8 cellular contexts compared by ENCODE assay signal in genomic region chr5:14108170-14108996, GRCh38. TPM values are rescaled to one million over a fixed set of nuclear protein-coding genes. Genes with fewer than 3 reads are reported as not detected.
DNase-seq lines count a peak whose midpoint lies in the region; TF ChIP-seq lines count a peak whose summit lies in the region.

No MANE protein-coding gene starts in this region.

- H3K9me3 ChIP-seq in H9 (ENCODE audit: control insufficient read depth, low read depth, low read length) (no peaks in the 10 kb centered on the region), Karpas-422 (ENCODE audit: low read length) (no peaks in the 10 kb centered on the region), SJSA1 (replicated peaks) (no peaks in the 10 kb centered on the region; the same call in 1 of the 2 replicates), duodenal mucosa (ENCODE audit: control insufficient read depth in 1 of 2, low read length in 2 of 2) (no peaks in the 10 kb centered on the region)

- H2BK15ac ChIP-seq in H9 (ENCODE audit: low read depth, low read length), result no peak overlapping the region

- H2BK120ac ChIP-seq in H9 (ENCODE audit: low read depth, low read length, poor library complexity, severe bottlenecking), result no peak overlapping the region

- H3K36me3 ChIP-seq in Karpas-422 (ENCODE audit: insufficient read depth, low read length), result no peaks in the 10 kb centered on the region
- no peaks in the 10 kb centered on the region for H3K36me3 ChIP-seq in SJSA1
- H3K36me3 ChIP-seq in duodenal mucosa (ENCODE audit: control insufficient read depth in 1 of 2, insufficient read depth in 2 of 2, low read length in 2 of 2), result no peaks in the 10 kb centered on the region

- WGBS in H9 (ENCODE audit: extremely low coverage, insufficient read length, low lambda C conversion rate), result no CpG with 5 or more reads among the region's 21 CpGs
- WGBS in lower leg skin, 2 donors, result 38 to 42% methylated on average over 21 of the region's 21 CpGs

- H3K9me2 ChIP-seq in Karpas-422 (replicated peaks; ENCODE audit: insufficient read depth, low read length), result no peaks in the 10 kb centered on the region

- H3K23me2 ChIP-seq in H9 (ENCODE audit: insufficient read length, low read depth, low read length, poor library complexity, severe bottlenecking), result peaks cover 3% of the 10 kb centered on the region

- H3K4me1 ChIP-seq in H9 (ENCODE audit: insufficient read depth, low read length) (0 out of 2 replicates have a peak, but pooled peaks cover 3% of the 10 kb centered on the region), Karpas-422 (ENCODE audit: low read length) (peaks cover 8% of the 10 kb centered on the region), SJSA1 (replicated peaks) (peaks cover 49% of the 10 kb centered on the region), duodenal mucosa (ENCODE audit: control insufficient read depth in 1 of 2, insufficient read depth in 2 of 2, low read length in 2 of 2) (peaks cover 7 to 8% of the 10 kb centered on the region in 2 donors)

- H4K91ac ChIP-seq in H9 (ENCODE audit: insufficient read length, low read depth, low read length), result no peak overlapping the region

- DNase-seq in GM04503 (ENCODE audit: low read depth), result peak; percentile 31
- peak; percentile 71 for DNase-seq in H9
- DNase-seq in Karpas-422, result peak; percentile 76
- DNase-seq in SJSA1 (ENCODE audit: low read depth in 1 of 2, low spot score in 2 of 2), result peak; percentile 80 to 81
- DNase-seq in lower leg skin (ENCODE audit: low spot score in 2 of 2), result peak; percentile 45 to 89
- peak; percentile 70 for DNase-seq in superior temporal gyrus (ENCODE audit: extremely low spot score)

- H3K4me2 ChIP-seq in H9 (ENCODE audit: insufficient read depth, insufficient read length, low read length) (peak overlapping the region; percentile 41), Karpas-422 (ENCODE audit: low read depth, low read length, poor library complexity, severe bottlenecking) (no peak overlapping the region)

- H3K9me3 Mint-ChIP-seq in H9, result peaks cover 2 to 4% of the 10 kb centered on the region in 2 experiments; a peak in 2 of 5 replicates

- H3K14ac ChIP-seq in H9 (ENCODE audit: insufficient read depth, low read length), result no peak overlapping the region; the same call in 1 of the 2 replicates

- H3K79me2 ChIP-seq in H9 (ENCODE audit: insufficient read depth, low read length) (no peaks in the 10 kb centered on the region), Karpas-422 (ENCODE audit: low read length) (no peaks in the 10 kb centered on the region)

- H3K9ac ChIP-seq in H9 (ENCODE audit: extremely low read depth, insufficient read length, low read length) (no peak overlapping the region), Karpas-422 (ENCODE audit: low read length) (no peak overlapping the region), duodenal mucosa (ENCODE audit: low read depth in 1 of 2, low read length in 2 of 2) (no peak overlapping the region)

- H3K18ac ChIP-seq in H9 (ENCODE audit: insufficient read length, low read depth, low read length), result peak overlapping the region; percentile 76

- H3K23ac ChIP-seq in H9 (ENCODE audit: insufficient read length, low read depth, low read length), result no peak overlapping the region

- no peak overlapping the region for H2BK12ac ChIP-seq in H9 (ENCODE audit: insufficient read length, low read depth, low read length)

- peaks cover 4% of the 10 kb centered on the region; the same call in 1 of the 2 replicates for H3K27me3 ChIP-seq in H9 (ENCODE audit: insufficient read depth, low read length)
- H3K27me3 ChIP-seq in Karpas-422 (ENCODE audit: low read length), result no peaks in the 10 kb centered on the region
- no peaks in the 10 kb centered on the region for H3K27me3 ChIP-seq in SJSA1 (replicated peaks)
- H3K27me3 ChIP-seq in duodenal mucosa (ENCODE audit: control insufficient read depth in 1 of 2, insufficient read depth in 2 of 2, low read length in 2 of 2), result no peaks in the 10 kb centered on the region

- no peak overlapping the region for H3T11ph ChIP-seq in H9 (ENCODE audit: low read length)

- no peak overlapping the region for H3K4ac ChIP-seq in H9 (ENCODE audit: low read depth, low read length)

- H3K4me3 Mint-ChIP-seq in H9, result peak overlapping the region; percentile 68 to 70

- H3K27ac ChIP-seq in 22Rv1 (no peak overlapping the region), H9 (ENCODE audit: insufficient read length, low read depth, low read length) (no peak overlapping the region), Karpas-422 (ENCODE audit: low read length) (no peak overlapping the region), SJSA1 (peak overlapping the region; percentile 58), duodenal mucosa (ENCODE audit: low read depth, low read length) (no peak overlapping the region)

- no peak overlapping the region for H4K8ac ChIP-seq in H9 (replicated peaks; ENCODE audit: insufficient read length, low read depth, low read length)

- H2BK5ac ChIP-seq in H9 (ENCODE audit: insufficient read length, low read length), result no peak overlapping the region

- intact Hi-C loops in lower leg skin (cut with DNase I; ENCODE audit: low total_unique reads), result no loop called here

- no peak overlapping the region for H2BK20ac ChIP-seq in H9 (ENCODE audit: low read depth, low read length, poor library complexity, severe bottlenecking)

- H3K27ac Mint-ChIP-seq in H9, result peak overlapping the region in 2 of 3 experiments; percentile 49 to 92; a peak in 4 of 7 replicates

- H3K4me3 ChIP-seq in Karpas-422 (ENCODE audit: low read length) (no peak overlapping the region), SJSA1 (no peak overlapping the region), duodenal mucosa (ENCODE audit: low read depth in 1 of 2, low read length in 2 of 2) (peak overlapping the region; percentile 52 to 57), lower leg skin (ENCODE audit: low read depth, poor library complexity, severe bottlenecking) (no peak overlapping the region)

- peaks cover 0 to 4% (median 0%) of the 10 kb centered on the region in 3 experiments; a peak in 2 of 7 replicates for H3K36me3 Mint-ChIP-seq in H9 (ENCODE audit: insufficient read depth in 1 of 3, low read depth in 3 of 3)

- no peak for TF ChIP-seq POLR2A in lower leg skin (IDR thresholded peaks at IDR 0.05)

- no peak overlapping the region for H4K5ac ChIP-seq in H9 (ENCODE audit: insufficient read length, low read depth, low read length)

- no peak overlapping the region for H2AK5ac ChIP-seq in H9 (ENCODE audit: insufficient read length, low read length)

- TF ChIP-seq CTCF in 22Rv1 (IDR thresholded peaks at IDR 0.05), result peak; percentile 88
- peak; percentile 78 for TF ChIP-seq CTCF in H9 (conservative IDR thresholded peaks at IDR 0.05)
- TF ChIP-seq CTCF in lower leg skin (IDR thresholded peaks at IDR 0.05), result peak in 1 of 3 donors; percentile 32

- peaks cover 16% of the 10 kb centered on the region for H3K27me3 Mint-ChIP-seq in H9 (ENCODE audit: low read depth)

- no peak overlapping the region for H2AFZ ChIP-seq in H9 (ENCODE audit: low read length)
- no peak overlapping the region for H2AFZ ChIP-seq in Karpas-422 (ENCODE audit: low read length)

- H3K56ac ChIP-seq in H9 (ENCODE audit: insufficient read length, low read depth, low read length), result no peak overlapping the region

- no peaks in the 10 kb centered on the region for H3K79me1 ChIP-seq in H9 (ENCODE audit: insufficient read depth, low read depth, low read length, poor library complexity, severe bottlenecking)

- no peaks in the 10 kb centered on the region for H4K20me1 ChIP-seq in H9 (ENCODE audit: control insufficient read depth, insufficient read depth, insufficient read length)
- H4K20me1 ChIP-seq in Karpas-422 (ENCODE audit: insufficient read depth, low read depth, low read length), result no peaks in the 10 kb centered on the region

- H3K4me1 Mint-ChIP-seq in H9, result peaks cover 12 to 23% of the 10 kb centered on the region in 2 experiments

RNA-seq across cellular contexts. Expression of gene TRIO, which starts 34.8 kb away (rescaled TPM):
- total RNA-seq in H9 (2021) (82.9 and 87.8 TPM in 2 replicates), lower leg skin (100 to 1,000 TPM in 1 of 4 donors, 10 to 100 TPM in 3; 47.8 to 101 (median 64.5) TPM)
- 0.04 and 0.25 TPM in 2 replicates for total RNA-seq in Karpas-422 (2014; rRNA removed; shearing (Covaris generic); ENCODE audit: low replicate concordance)
- total RNA-seq in SJSA1 (2014; rRNA removed; shearing (Covaris generic)), result 62.2 and 99.6 TPM in 2 replicates

Comparison
In these comparisons a context has a peak if more than half of its experiments do, and no peak if none do; other contexts are left out.
1. H3K4me3 ChIP-seq: peak in duodenal mucosa (2 of 2); none in Karpas-422 (single experiment), SJSA1 (single experiment) and lower leg skin (single experiment).
2. RNA of gene TRIO, which starts 34.8 kb away (total RNA-seq): 62.2 to 99.6 TPM in SJSA1, 82.9 to 87.8 TPM in H9 and 47.8 to 101 TPM in lower leg skin; 0.04 to 0.25 TPM in Karpas-422; every median in the first group is over 10 times any median in the second.
3. Peak in every context shown above with its lines, with median percentiles within 50 percentile points of each other: DNase-seq.